In the genomic region with DNA sequence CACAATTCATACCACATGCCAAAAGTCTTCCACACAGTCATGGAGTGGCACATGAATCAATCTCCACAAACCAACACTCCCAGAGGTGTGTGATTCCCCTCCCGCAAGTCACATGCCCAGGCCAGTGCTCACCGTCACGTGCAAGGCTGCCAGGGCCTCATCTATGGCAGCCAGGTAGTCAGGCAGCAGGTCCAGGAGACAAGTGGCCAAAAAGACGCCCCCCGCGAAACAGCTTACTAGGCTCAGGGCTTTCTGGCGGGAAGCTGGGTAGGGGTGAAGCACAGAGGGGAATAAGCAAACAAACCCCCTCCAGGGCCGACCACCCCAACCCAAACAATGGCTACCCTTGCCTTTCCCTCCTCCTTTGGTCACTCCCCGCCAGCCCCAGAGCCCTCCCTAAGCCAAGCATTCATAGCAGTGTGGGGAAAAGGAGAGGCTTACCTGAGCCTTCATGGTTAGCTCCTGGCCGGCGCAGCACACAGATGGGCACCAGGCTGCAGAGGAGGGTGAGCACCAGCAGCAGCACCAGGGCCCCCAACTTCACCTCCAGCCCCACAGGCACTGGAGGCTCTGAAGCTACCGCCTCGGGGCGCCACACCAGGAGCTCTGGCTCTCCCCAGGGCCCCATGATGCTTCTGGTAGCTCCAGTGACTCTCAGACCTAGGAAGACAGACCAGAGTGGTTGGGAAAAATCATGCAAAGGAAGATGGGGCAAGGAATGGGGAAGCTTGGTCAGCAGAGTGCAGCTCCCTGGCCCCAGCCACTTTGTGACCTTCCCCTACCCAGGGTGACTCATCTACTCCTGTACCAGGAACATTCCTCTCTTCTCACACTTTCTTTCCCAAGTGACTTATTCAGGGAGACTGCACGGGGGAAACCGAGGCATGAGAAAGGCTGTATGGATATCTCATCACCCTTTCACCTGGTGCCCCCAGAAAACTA, we compare ENCODE assay signal across 1 cellular context.
A peak's percentile ranks its signal among the peaks of the same experiment; 100 is the strongest.
TF ChIP-seq lines count a peak whose summit lies in the region.

No MANE protein-coding gene starts in this region.

TF ChIP-seq in H1, 55 proteins besides CTCF, POLR2A, EP300 and RAD21:
- TF ChIP-seq ATF3 (IDR thresholded peaks at IDR 0.05; ENCODE audit: insufficient read depth, low read depth, low read length): peak; percentile 69
- TF ChIP-seq MAX (IDR thresholded peaks at IDR 0.05): peak; percentile 78
- no peak for TF ChIP-seq POU5F1 (IDR thresholded peaks at IDR 0.05; ENCODE audit: low read depth, low read length)
- TF ChIP-seq YY1 (IDR thresholded peaks at IDR 0.05; ENCODE audit: low read depth, low read length): peak; percentile 44; the same call in 1 of the 2 replicates
- no peak for TF ChIP-seq CEBPB (IDR thresholded peaks at IDR 0.05; ENCODE audit: low read depth, low read length)
- TF ChIP-seq TCF12 (IDR thresholded peaks at IDR 0.05; ENCODE audit: low read depth, low read length): no peak
- peak in 1 of 2 experiments; percentile 48; a peak in 2 of 4 replicates for TF ChIP-seq SIN3A (conservative IDR thresholded peaks at IDR 0.05 in 1 of 2, IDR thresholded peaks at IDR 0.05 in 1 of 2; ENCODE audit: low read depth in 1 of 2, low read length in 2 of 2)
- no peak for TF ChIP-seq NRF1 (IDR thresholded peaks at IDR 0.05; ENCODE audit: low read depth, low read length)
- TF ChIP-seq CREB1 (IDR thresholded peaks at IDR 0.05): no peak
- peak; percentile 2 for TF ChIP-seq ASH2L (IDR thresholded peaks at IDR 0.05; ENCODE audit: low read length)
- TF ChIP-seq TBP (IDR thresholded peaks at IDR 0.05; ENCODE audit: low read depth, low read length): no peak
- peak; percentile 81 for TF ChIP-seq USF2 (IDR thresholded peaks at IDR 0.05; ENCODE audit: low read length)
- TF ChIP-seq CHD2 (IDR thresholded peaks at IDR 0.05; ENCODE audit: low read length): no peak
- TF ChIP-seq PHF8 (conservative IDR thresholded peaks at IDR 0.05; ENCODE audit: low read depth, low read length): no peak
- peak; percentile 71 for TF ChIP-seq SAP30 (IDR thresholded peaks at IDR 0.05; ENCODE audit: insufficient read depth, insufficient replicate concordance, low read length)
